Comparison of ENCODE assay signal across 15 cellular contexts in genomic region chr6:128509709-128510108, GRCh38. TPM values are rescaled to one million over a fixed set of nuclear protein-coding genes. Genes with fewer than 3 reads are reported as not detected.
DNase-seq lines count a peak whose midpoint lies in the region; ATAC-seq and TF ChIP-seq lines count a peak whose summit lies in the region.
"Had no signal": no experiment of that assay in that cellular context is flagged by ENCODE, and none has a peak within 500 bp of the region (broad histone marks: within the 10 kb centered on the region; RNA-seq: fewer than 3 reads in every experiment).

No MANE protein-coding gene starts in this region.

- H3K4me1 ChIP-seq in breast epithelium (peaks cover 0 to 5% of the 10 kb centered on the region in 2 donors), mesenchymal stem cell (ENCODE audit: control insufficient read depth, insufficient read depth, low read depth, low read length) (peaks cover 13% of the 10 kb centered on the region), Peyer's patch (peaks cover 0 to 58% (median 2%) of the 10 kb centered on the region in 4 donors)

- H3K36me3 ChIP-seq in breast epithelium (no peaks in the 10 kb centered on the region), mesenchymal stem cell (ENCODE audit: control insufficient read depth in 1 of 2, insufficient read depth in 2 of 2, low read depth in 1 of 2, low read length in 2 of 2) (no peaks in the 10 kb centered on the region), Peyer's patch (no peaks in the 10 kb centered on the region)

- peak overlapping the region in 1 of 2 experiments; percentile 24 for H3K4ac ChIP-seq in mesenchymal stem cell (ENCODE audit: low read depth in 1 of 2, low read length in 2 of 2)

- no peak overlapping the region for H3K23ac ChIP-seq in mesenchymal stem cell (ENCODE audit: low read length in 2 of 2)

- H2BK12ac ChIP-seq in mesenchymal stem cell (ENCODE audit: low read length in 2 of 2) = peak overlapping the region; percentile 66 to 89

- no peak overlapping the region for H3K4me3 ChIP-seq in breast epithelium
- H3K4me3 ChIP-seq in mesenchymal stem cell (ENCODE audit: insufficient read depth in 1 of 2, low read depth in 1 of 2, low read length in 2 of 2) = no peak overlapping the region
- H3K4me3 ChIP-seq in Peyer's patch = no peak overlapping the region

- peak overlapping the region; percentile 66 to 89 for H3K18ac ChIP-seq in mesenchymal stem cell (ENCODE audit: low read depth in 1 of 2, low read length in 2 of 2)

- no peak overlapping the region for H4K91ac ChIP-seq in mesenchymal stem cell (ENCODE audit: low read length)

- H3K27ac ChIP-seq in breast epithelium (peak overlapping the region; percentile 21 to 62), mesenchymal stem cell (ENCODE audit: low read length, poor library complexity, severe bottlenecking) (peak overlapping the region; percentile 23), Peyer's patch (no peak overlapping the region)

- no peak overlapping the region for H2BK120ac ChIP-seq in mesenchymal stem cell (ENCODE audit: low read depth, low read length)

- H2BK5ac ChIP-seq in mesenchymal stem cell (ENCODE audit: low read depth, low read length, poor library complexity, severe bottlenecking) = no peak overlapping the region

- no peak for ATAC-seq in HG03280 (IDR thresholded peaks at IDR 0.05; ENCODE audit: unreplicated experiment)
- no peak for ATAC-seq in HG02885 (IDR thresholded peaks at IDR 0.05; ENCODE audit: poor library complexity, unreplicated experiment)
- no peak for ATAC-seq in GM18519 (IDR thresholded peaks at IDR 0.05; ENCODE audit: low FRiP score, unreplicated experiment)
- ATAC-seq: T-cell had no signal

- TF ChIP-seq CTCF in breast epithelium (IDR thresholded peaks at IDR 0.05) (no peak), Peyer's patch (IDR thresholded peaks at IDR 0.05) (no peak)

- H3K14ac ChIP-seq in mesenchymal stem cell (ENCODE audit: low read length in 2 of 2) = no peak overlapping the region

- H2AK5ac ChIP-seq in mesenchymal stem cell (ENCODE audit: low read length, severe bottlenecking) = peak overlapping the region; percentile 99

- peak; percentile 62 for DNase-seq in Daoy (ENCODE audit: low read depth)
- DNase-seq in HT1080 (ENCODE audit: low read depth) = peak; percentile 48
- DNase-seq in breast epithelium (ENCODE audit: low spot score in 2 of 2) = no peak
- no peak for DNase-seq in mesenchymal stem cell
- no peak for DNase-seq in Peyer's patch
- DNase-seq: activated T-cell treated with anti-CD3 and anti-CD28 coated beads for 4 hours; head of caudate nucleus; mesendoderm; MV-4-11; NCI-H526 treated with DMSO at 0.1 percent for 48 hours; stimulated activated CD4-positive, alpha-beta T cell treated with anti-CD3 and anti-CD28 coated beads, Interleukin-15, amount 100 ng/mL, for 24 hours; T-cell had no signal

- peak overlapping the region; percentile 12 for H2BK15ac ChIP-seq in mesenchymal stem cell (ENCODE audit: low read depth, poor library complexity, severe bottlenecking)

- TF ChIP-seq POLR2A in breast epithelium (IDR thresholded peaks at IDR 0.05) (no peak), Peyer's patch (IDR thresholded peaks at IDR 0.05) (no peak)

- H3K79me1 ChIP-seq in mesenchymal stem cell (replicated peaks; ENCODE audit: low read length, poor library complexity, severe bottlenecking) = no peaks in the 10 kb centered on the region

- 30% methylated on average over 1 of the region's 1 CpG for WGBS in mesenchymal stem cell

- H3K9me3 ChIP-seq in breast epithelium (no peaks in the 10 kb centered on the region), mesenchymal stem cell (ENCODE audit: control insufficient read depth, low read length) (no peaks in the 10 kb centered on the region), Peyer's patch (no peaks in the 10 kb centered on the region)

- no peak overlapping the region for H3K4me2 ChIP-seq in mesenchymal stem cell (ENCODE audit: low read length, poor library complexity, severe bottlenecking)

- no peak overlapping the region for H2AFZ ChIP-seq in mesenchymal stem cell (ENCODE audit: low read depth, low read length)

- peak overlapping the region; percentile 81 for H4K8ac ChIP-seq in mesenchymal stem cell (ENCODE audit: low read length)

- H3K9ac ChIP-seq in mesenchymal stem cell (ENCODE audit: low read length) = no peak overlapping the region

- intact Hi-C loops in breast epithelium (cut with DNase I; ENCODE audit: low total_unique reads) = no loop called here

- H3K27me3 ChIP-seq in breast epithelium (no peaks in the 10 kb centered on the region), mesenchymal stem cell (ENCODE audit: control insufficient read depth in 1 of 2, insufficient read depth in 1 of 2, low read length in 2 of 2) (no peaks in the 10 kb centered on the region), Peyer's patch (no peaks in the 10 kb centered on the region)

RNA-seq across cellular contexts. Expression of gene PTPRK, which starts 10.7 kb away (rescaled TPM):
- 40.1 and 46.5 TPM in 2 replicates for total RNA-seq in Daoy (2014; rRNA removed; shearing (Covaris generic))
- 51.7 and 102 TPM in 2 replicates for total RNA-seq in HT1080 (2014; rRNA removed; shearing (Covaris generic))
- polyA plus RNA-seq in HT1080 (2015; cell fraction: cytosol; rRNA removed) = 28.8 and 57.3 TPM in 2 replicates
- 66.1 and 74.0 TPM in 2 replicates for polyA plus RNA-seq in HT1080 (2015; cell fraction: nucleus; rRNA removed)
- total RNA-seq in breast epithelium (100 to 1,000 TPM in 1 of 3 donors, 10 to 100 TPM in 2; 29.1 to 134 (median 77.0) TPM), Peyer's patch (100 to 1,000 TPM; 109 to 192 (median 153) TPM)
- 48.5 TPM for polyA plus RNA-seq in mesenchymal stem cell (2013, experiment 1 of 2)
- polyA plus RNA-seq in mesenchymal stem cell (2013, experiment 2 of 2) = 49.0 TPM

Comparison
In these comparisons a context has a peak if more than half of its experiments do, and no peak if none do; other contexts are left out.
1. DNase-seq: peak in Daoy (single experiment) and HT1080 (single experiment); none in breast epithelium (0 of 2), mesenchymal stem cell (single experiment) and Peyer's patch (0 of 3).
2. H3K27ac ChIP-seq: peak in breast epithelium (2 of 2) and mesenchymal stem cell (single experiment); none in Peyer's patch (0 of 4).